8 cellular contexts compared by ENCODE assay signal in genomic region chr13:51451134-51451466, GRCh38. TPM values are rescaled to one million over a fixed set of nuclear protein-coding genes. Genes with fewer than 3 reads are reported as not detected.
DNase-seq lines count a peak whose midpoint lies in the region; ATAC-seq and TF ChIP-seq lines count a peak whose summit lies in the region.

No MANE protein-coding gene starts in this region.

- H3K9me3 Mint-ChIP-seq in activated CD4-positive, alpha-beta T cell treated with anti-CD3 and anti-CD28 coated beads for 36 hours (ENCODE audit: low read depth), result peaks cover 2% of the 10 kb centered on the region

- H3K27ac ChIP-seq in adrenal gland, result peak overlapping the region; percentile 23 to 99 (median 98)
- H3K27ac ChIP-seq in layer of hippocampus (ENCODE audit: low read depth, low read length), result peak overlapping the region; percentile 98
- peak overlapping the region; percentile 98 for H3K27ac ChIP-seq in suprapubic skin

- H3K27me3 Mint-ChIP-seq in activated CD4-positive, alpha-beta T cell treated with anti-CD3 and anti-CD28 coated beads for 36 hours, result no peaks in the 10 kb centered on the region

- H3K4me1 ChIP-seq in adrenal gland (replicated peaks in 1 of 2) (peaks cover 11 to 42% of the 10 kb centered on the region in 2 donors), suprapubic skin (peaks cover 33% of the 10 kb centered on the region)

- no peak for DNase-seq in activated CD4-positive, alpha-beta T cell treated with anti-CD3 and anti-CD28 coated beads for 36 hours
- DNase-seq in activated CD4-positive, alpha-beta T cell treated with anti-CD3 and anti-CD28 coated beads, Interleukin-2, amount 50 U/mL, for 1 hour, result no peak
- DNase-seq in adrenal gland, result no peak
- DNase-seq in suprapubic skin (ENCODE audit: low spot score in 2 of 2), result no peak
- no peak for DNase-seq in NCI-H1436 treated with DMSO at 0.1 percent for 48 hours (lab: John Stamatoyannopoulos, UW)
- no peak for DNase-seq in NCI-H2081 (lab: John Stamatoyannopoulos, UW)
- DNase-seq in NCI-H748 (lab: John Stamatoyannopoulos, UW; ENCODE audit: unreplicated experiment), result no peak

- no peak for TF ChIP-seq POLR2A in adrenal gland (IDR thresholded peaks at IDR 0.05)
- no peak for TF ChIP-seq POLR2A in suprapubic skin (IDR thresholded peaks at IDR 0.05)

- peak overlapping the region; percentile 84 for H3K4me3 Mint-ChIP-seq in activated CD4-positive, alpha-beta T cell treated with anti-CD3 and anti-CD28 coated beads for 36 hours

- peaks cover 54% of the 10 kb centered on the region for H3K36me3 Mint-ChIP-seq in activated CD4-positive, alpha-beta T cell treated with anti-CD3 and anti-CD28 coated beads for 36 hours (ENCODE audit: low read depth)

- H3K4me1 Mint-ChIP-seq in activated CD4-positive, alpha-beta T cell treated with anti-CD3 and anti-CD28 coated beads for 36 hours, result peaks cover 35% of the 10 kb centered on the region

- TF ChIP-seq CTCF in adrenal gland (IDR thresholded peaks at IDR 0.05), result no peak
- no peak for TF ChIP-seq CTCF in suprapubic skin (IDR thresholded peaks at IDR 0.05)

- H3K27me3 ChIP-seq in adrenal gland, result no peaks in the 10 kb centered on the region
- no peaks in the 10 kb centered on the region for H3K27me3 ChIP-seq in layer of hippocampus (ENCODE audit: control insufficient read depth, insufficient read depth, low read length)
- no peaks in the 10 kb centered on the region for H3K27me3 ChIP-seq in suprapubic skin

- POLR2A ChIA-PET in activated CD4-positive, alpha-beta T cell treated with anti-CD3 and anti-CD28 coated beads for 36 hours (lab: Charles Lee), result interaction anchor here (0.6 to 1.0 kb wide), 6 partner anchors 16 to 489 kb away, joined by 3 to 7 read pairs (median 4); no protein-coding TSS in a partner anchor

- peak overlapping the region; percentile 97 for H3K27ac Mint-ChIP-seq in activated CD4-positive, alpha-beta T cell treated with anti-CD3 and anti-CD28 coated beads for 36 hours

- H3K9me3 ChIP-seq in adrenal gland (replicated peaks in 1 of 3), result no peaks in the 10 kb centered on the region
- H3K9me3 ChIP-seq in suprapubic skin, result no peaks in the 10 kb centered on the region

- peak overlapping the region in 2 of 4 donors; percentile 86 to 92 for H3K4me3 ChIP-seq in adrenal gland
- peak overlapping the region; percentile 85 for H3K4me3 ChIP-seq in suprapubic skin

- 0 to 3% (median 1%) methylated on average over 5 of the region's 5 CpGs for WGBS in adrenal gland, 4 donors
- WGBS in suprapubic skin, result 1% methylated on average over 5 of the region's 5 CpGs

- ATAC-seq in activated CD4-positive, alpha-beta T cell treated with anti-CD3 and anti-CD28 coated beads for 36 hours, result no peak

- peaks cover 0 to 20% of the 10 kb centered on the region in 2 donors for H3K36me3 ChIP-seq in adrenal gland (replicated peaks in 1 of 2)
- H3K36me3 ChIP-seq in suprapubic skin, result peaks cover 14% of the 10 kb centered on the region

- intact Hi-C loops in activated CD4-positive, alpha-beta T cell treated with anti-CD3 and anti-CD28 coated beads for 36 hours (cut with DNase I, micrococcal nuclease), result loop anchor here (2.0 to 10.0 kb wide), 9 partner anchors 16 to 1759 kb away; partner anchors contain the start of genes EBPL (in 1 of the 2) and NEK5 (in 1 of the 2)
- intact Hi-C loops in adrenal gland (cut with DNase I), result loop anchor here (2.0 to 10.0 kb wide), 2 partner anchors 134 kb away; partner anchors contain the start of gene WDFY2 (in 2 of the 2)

- CTCF ChIA-PET in activated CD4-positive, alpha-beta T cell treated with anti-CD3 and anti-CD28 coated beads for 36 hours (lab: Charles Lee), result interaction anchor here (1.4 kb wide), 1 partner anchor 346 kb away, joined by 5 read pairs; no protein-coding TSS in a partner anchor

- no peak for TF ChIP-seq EP300 in suprapubic skin (IDR thresholded peaks at IDR 0.05)

RNA-seq across cellular contexts. Expression of gene INTS6, which starts 1.7 kb away (rescaled TPM):
- total RNA-seq in activated CD4-positive, alpha-beta T cell treated with anti-CD3 and anti-CD28 coated beads for 36 hours, result 10 to 100 TPM; 47.9 to 50.3 TPM
- total RNA-seq in adrenal gland (10 to 100 TPM; 24.2 to 45.0 (median 37.2) TPM), suprapubic skin (10 to 100 TPM; 30.7 to 48.5 (median 41.5) TPM)
- polyA plus RNA-seq in adrenal gland, result 10 to 100 TPM; 13.1 to 44.3 (median 21.7) TPM
